17 cellular contexts compared by ENCODE assay signal in genomic region chr1:2251363-2251762, GRCh38. TPM values are rescaled to one million over a fixed set of nuclear protein-coding genes. Genes with fewer than 3 reads are reported as not detected.
DNase-seq lines count a peak whose midpoint lies in the region; ATAC-seq, FAIRE-seq and TF ChIP-seq lines count a peak whose summit lies in the region.
"Had no signal": no experiment of that assay in that cellular context is flagged by ENCODE, and none has a peak within 500 bp of the region (broad histone marks: within the 10 kb centered on the region; RNA-seq: fewer than 3 reads in every experiment).

No MANE protein-coding gene starts in this region.

- H3K36me3 Mint-ChIP-seq in activated naive CD4-positive, alpha-beta T cell treated with anti-CD3 and anti-CD28 coated beads, Interleukin-2, amount 50 U/mL, for 72 hours: peaks cover 0 to 15% of the 10 kb centered on the region in 2 donors

- 37% methylated on average over 9 of the region's 14 CpGs for WGBS in right lobe of liver (ENCODE audit: insufficient coverage, low coverage, low lambda C conversion rate, missing lambda C conversion rate)

- peaks cover 0 to 5% of the 10 kb centered on the region in 2 donors for H3K9me3 Mint-ChIP-seq in activated naive CD4-positive, alpha-beta T cell treated with anti-CD3 and anti-CD28 coated beads, Interleukin-2, amount 50 U/mL, for 72 hours

- H3K9me3 ChIP-seq in ascending aorta (peaks cover 0 to 8% of the 10 kb centered on the region in 2 donors), right lobe of liver (no peaks in the 10 kb centered on the region), thoracic aorta (no peaks in the 10 kb centered on the region), kidney (ENCODE audit: control insufficient read depth in 1 of 2, low read length in 2 of 2) (peaks cover 0 to 9% of the 10 kb centered on the region in 2 donors)

- DNase-seq in activated naive CD4-positive, alpha-beta T cell treated with anti-CD3 and anti-CD28 coated beads, Interleukin-2, amount 50 U/mL, for 72 hours (ENCODE audit: low spot score in 2 of 2): no peak
- no peak for DNase-seq in activated naive CD4-positive, alpha-beta T cell treated with anti-CD3 and anti-CD28 coated beads, Interleukin-2, amount 50 U/mL, for 16 hours
- no peak for DNase-seq in ascending aorta (ENCODE audit: low spot score in 2 of 2)
- DNase-seq in right lobe of liver: no peak
- DNase-seq in thoracic aorta (ENCODE audit: low spot score): no peak
- DNase-seq in kidney: no peak
- no peak for DNase-seq in H4 (ENCODE audit: low spot score)
- no peak for DNase-seq in CD1c-positive myeloid dendritic cell (ENCODE audit: extremely low spot score)
- DNase-seq: ACHN; activated gamma-delta T cell; caudate nucleus; left colon; NCI-H1048; NK-92 treated with Interleukin-12 subunit alpha and Interleukin-12 subunit beta, amount 100 ng/mL, for 24 hours; retina; SHP77 treated with DMSO at 0.1 percent for 48 hours; stimulated activated CD4-positive, alpha-beta T cell treated with anti-CD3 and anti-CD28 coated beads, Interleukin-4, amount 100 ng/mL, for 1 hour had no signal

- H3K27me3 ChIP-seq in ascending aorta (no peaks in the 10 kb centered on the region), right lobe of liver (no peaks in the 10 kb centered on the region), thoracic aorta (replicated peaks; ENCODE audit: insufficient read depth) (no peaks in the 10 kb centered on the region)

- TF ChIP-seq CTCF in ascending aorta (IDR thresholded peaks at IDR 0.05): no peak
- no peak for TF ChIP-seq CTCF in right lobe of liver (IDR thresholded peaks at IDR 0.05)
- TF ChIP-seq CTCF in thoracic aorta (IDR thresholded peaks at IDR 0.05): no peak
- TF ChIP-seq CTCF in kidney (IDR thresholded peaks at IDR 0.05; ENCODE audit: borderline replicate concordance, extremely low read depth, insufficient read depth): no peak

- no peak for ATAC-seq in activated naive CD4-positive, alpha-beta T cell treated with anti-CD3 and anti-CD28 coated beads, Interleukin-2, amount 50 U/mL, for 72 hours
- ATAC-seq in right lobe of liver (no peak), thoracic aorta (ENCODE audit: insufficient number of reproducible peaks, low FRiP score, low read depth) (no peak)

- H3K4me1 ChIP-seq in ascending aorta (peaks cover 49 to 85% of the 10 kb centered on the region in 2 donors), right lobe of liver (peaks cover 0 to 69% (median 30%) of the 10 kb centered on the region in 4 donors), thoracic aorta (ENCODE audit: control insufficient read depth in 1 of 2, low read depth in 2 of 2) (peaks cover 54 to 96% of the 10 kb centered on the region in 2 donors), kidney (ENCODE audit: control insufficient read depth in 1 of 2, insufficient read depth in 1 of 2, low read depth in 1 of 2, low read length in 2 of 2) (peaks cover 56 to 57% of the 10 kb centered on the region in 2 donors)

- peaks cover 0 to 9% of the 10 kb centered on the region in 2 donors for H3K36me3 ChIP-seq in ascending aorta
- no peaks in the 10 kb centered on the region for H3K36me3 ChIP-seq in right lobe of liver
- H3K36me3 ChIP-seq in thoracic aorta: no peaks in the 10 kb centered on the region
- no peaks in the 10 kb centered on the region for H3K36me3 ChIP-seq in kidney (ENCODE audit: control insufficient read depth in 1 of 2, insufficient read depth in 2 of 2, low read length in 2 of 2)

- peak overlapping the region; percentile 34 to 89 for H3K27ac ChIP-seq in ascending aorta
- peak overlapping the region; percentile 27 to 86 (median 28) for H3K27ac ChIP-seq in right lobe of liver
- no peak overlapping the region for H3K27ac ChIP-seq in thoracic aorta
- no peak overlapping the region for H3K27ac ChIP-seq in kidney (ENCODE audit: low read depth in 2 of 2, low read length in 2 of 2)

- intact Hi-C loops in ascending aorta (cut with DNase I): no loop called here
- intact Hi-C loops in right lobe of liver (cut with DNase I): no loop called here
- intact Hi-C loops in kidney (cut with DNase I): no loop called here

- no peak for FAIRE-seq in kidney (lab: Jason Lieb, UNC)

- TF ChIP-seq POLR2A in right lobe of liver (IDR thresholded peaks at IDR 0.05): no peak

- H3K4me3 ChIP-seq in ascending aorta (peak overlapping the region; percentile 17 to 29), right lobe of liver (peak overlapping the region in 2 of 3 donors; percentile 24 to 38), thoracic aorta (peak overlapping the region; percentile 33), kidney (ENCODE audit: low read length in 2 of 2) (no peak overlapping the region)

- H3K9ac ChIP-seq in kidney (ENCODE audit: low read length in 2 of 2): no peak overlapping the region

- peak overlapping the region; percentile 74 to 79 for H3K27ac Mint-ChIP-seq in activated naive CD4-positive, alpha-beta T cell treated with anti-CD3 and anti-CD28 coated beads, Interleukin-2, amount 50 U/mL, for 72 hours

RNA-seq across cellular contexts. Expression of gene SKI, which starts 23.2 kb away (rescaled TPM):
- total RNA-seq in activated naive CD4-positive, alpha-beta T cell treated with anti-CD3 and anti-CD28 coated beads, Interleukin-2, amount 50 U/mL, for 72 hours: 10 to 100 TPM; 26.6 to 43.8 TPM
- 139 TPM for total RNA-seq in ascending aorta
- 10 to 100 TPM; 23.7 to 84.8 (median 31.4) TPM for total RNA-seq in right lobe of liver
- total RNA-seq in thoracic aorta: 100 to 1,000 TPM; 135 to 138 TPM
- 78.6 TPM for total RNA-seq in kidney
- polyA plus RNA-seq in kidney (ENCODE audit: insufficient read depth, low read depth, low replicate concordance): 9.2 TPM
- total RNA-seq in H4 (2014; rRNA removed; shearing (Covaris generic)): 3.3 and 172 TPM in 2 replicates

RNA-seq across cellular contexts. Expression of gene FAAP20, which starts 56.8 kb away (rescaled TPM):
- total RNA-seq in activated naive CD4-positive, alpha-beta T cell treated with anti-CD3 and anti-CD28 coated beads, Interleukin-2, amount 50 U/mL, for 72 hours: 10 to 100 TPM; 59.1 to 66.9 TPM
- total RNA-seq in ascending aorta: 38.3 TPM
- 10 to 100 TPM; 18.9 to 26.0 (median 24.4) TPM for total RNA-seq in right lobe of liver
- total RNA-seq in thoracic aorta: 10 to 100 TPM; 29.1 to 52.6 TPM
- total RNA-seq in kidney: 69.0 TPM
- 109 TPM for polyA plus RNA-seq in kidney (ENCODE audit: insufficient read depth, low read depth, low replicate concordance)
- total RNA-seq in H4 (2014; rRNA removed; shearing (Covaris generic)): 24.5 and 28.5 TPM in 2 replicates

Comparison
In these comparisons a context has a peak if more than half of its experiments do, and no peak if none do; other contexts are left out.
1. H3K27ac ChIP-seq: peak in ascending aorta (2 of 2) and right lobe of liver (3 of 3); none in thoracic aorta (0 of 2) and kidney (0 of 2).
2. H3K4me3 ChIP-seq: peak in ascending aorta (2 of 2), right lobe of liver (2 of 3) and thoracic aorta (single experiment); none in kidney (0 of 2).